In the genomic region with DNA sequence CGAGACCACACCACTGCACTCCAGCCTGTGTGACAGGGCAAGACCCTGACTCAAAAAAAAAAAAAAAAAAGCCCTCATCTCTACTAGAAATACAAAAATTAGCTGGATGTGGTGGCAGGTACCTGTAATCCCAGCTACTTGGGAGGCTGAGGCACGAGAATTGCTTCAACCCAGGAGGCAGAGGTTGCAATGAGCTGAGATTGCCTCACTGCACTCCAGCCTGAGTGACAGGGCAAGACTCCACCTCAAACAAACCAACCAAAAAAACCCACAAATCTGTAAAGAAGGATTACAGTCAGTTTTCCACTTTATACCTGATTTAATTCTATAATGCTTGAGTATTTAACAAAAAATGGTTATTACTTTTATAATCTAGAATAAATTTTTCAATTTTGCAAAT, we compare ENCODE assay signal across 1 cellular context.
TF ChIP-seq lines count a peak whose summit lies in the region.

No MANE protein-coding gene starts in this region.

TF ChIP-seq in HEK293T, 16 proteins besides CTCF, POLR2A, EP300 and RAD21 (continued from another document):
- TF ChIP-seq LEF1 (IDR thresholded peaks at IDR 0.05; ENCODE audit: borderline replicate concordance), result no peak
